Comparison of ENCODE assay signal across 6 cellular contexts in genomic region chr14:60099855-60100254, GRCh38. TPM values are rescaled to one million over a fixed set of nuclear protein-coding genes. Genes with fewer than 3 reads are reported as not detected.
DNase-seq lines count a peak whose midpoint lies in the region; ATAC-seq lines count a peak whose summit lies in the region.
"Not testable (repeated sequence)": the region's sequence is repeated elsewhere in the genome, so short reads cannot be mapped to it uniquely, and the experiment has no call there.

No MANE protein-coding gene starts in this region.

- H3K4me3 Mint-ChIP-seq in T-helper 2 cell treated with Interferon-gamma antibody and Interleukin-4, amounts not matched to agents 5 μg/mL and 100 μg/mL, for 36 hours = peak overlapping the region; percentile 50
- peak overlapping the region; percentile 38 for H3K4me3 Mint-ChIP-seq in activated CD8-positive, alpha-beta T cell treated with anti-CD3 and anti-CD28 coated beads, Interleukin-2, amount 10 ng/mL, durations not matched to agents 7 days and 5 days
- not testable (repeated sequence) for H3K4me3 Mint-ChIP-seq in activated naive CD8-positive, alpha-beta T cell treated with anti-CD3 and anti-CD28 coated beads, Interleukin-2, amount 50 U/mL, for 24 hours
- H3K4me3 Mint-ChIP-seq in immature natural killer cell = peak overlapping the region; percentile 67 to 80 (median 70)
- peak overlapping the region; percentile 67 for H3K4me3 Mint-ChIP-seq in natural killer cell treated with Interleukin-12 subunit alpha and Interleukin-12 subunit beta and Interleukin-15 and Interleukin-18, amount 100 ng/mL, for 72 hours

- not testable (repeated sequence) for H3K27ac Mint-ChIP-seq in T-helper 2 cell treated with Interferon-gamma antibody and Interleukin-4, amounts not matched to agents 5 μg/mL and 100 μg/mL, for 36 hours; activated CD8-positive, alpha-beta T cell treated with anti-CD3 and anti-CD28 coated beads, Interleukin-2, amount 10 ng/mL, durations not matched to agents 7 days and 5 days
- H3K27ac Mint-ChIP-seq in activated naive CD8-positive, alpha-beta T cell treated with anti-CD3 and anti-CD28 coated beads, Interleukin-2, amount 50 U/mL, for 24 hours = peak overlapping the region; percentile 30
- peak overlapping the region; percentile 88 to 99 (median 94) for H3K27ac Mint-ChIP-seq in immature natural killer cell
- H3K27ac Mint-ChIP-seq in natural killer cell treated with Interleukin-12 subunit alpha and Interleukin-12 subunit beta and Interleukin-15 and Interleukin-18, amount 100 ng/mL, for 72 hours = peak overlapping the region; percentile 41 to 95

- H3K9me3 Mint-ChIP-seq in T-helper 2 cell treated with Interferon-gamma antibody and Interleukin-4, amounts not matched to agents 5 μg/mL and 100 μg/mL, for 36 hours; activated CD8-positive, alpha-beta T cell treated with anti-CD3 and anti-CD28 coated beads, Interleukin-2, amount 10 ng/mL, durations not matched to agents 7 days and 5 days (ENCODE audit: insufficient read depth); activated naive CD8-positive, alpha-beta T cell treated with anti-CD3 and anti-CD28 coated beads, Interleukin-2, amount 50 U/mL, for 24 hours; immature natural killer cell; natural killer cell treated with Interleukin-12 subunit alpha and Interleukin-12 subunit beta and Interleukin-15 and Interleukin-18, amount 100 ng/mL, for 72 hours: not testable (repeated sequence)

- POLR2A ChIA-PET in activated CD8-positive, alpha-beta T cell treated with anti-CD3 and anti-CD28 coated beads, Interleukin-2, amount 10 ng/mL, durations not matched to agents 7 days and 5 days (lab: Charles Lee) = interaction anchor here (1.0 kb wide), 1 partner anchor 8 kb away, joined by 3 read pairs; the partner anchor contains the start of gene PCNX4

- not testable (repeated sequence) for H3K27me3 Mint-ChIP-seq in T-helper 2 cell treated with Interferon-gamma antibody and Interleukin-4, amounts not matched to agents 5 μg/mL and 100 μg/mL, for 36 hours (ENCODE audit: low read depth); activated CD8-positive, alpha-beta T cell treated with anti-CD3 and anti-CD28 coated beads, Interleukin-2, amount 10 ng/mL, durations not matched to agents 7 days and 5 days (ENCODE audit: low read depth); activated naive CD8-positive, alpha-beta T cell treated with anti-CD3 and anti-CD28 coated beads, Interleukin-2, amount 50 U/mL, for 24 hours; immature natural killer cell (ENCODE audit: low read depth in 3 of 3); natural killer cell treated with Interleukin-12 subunit alpha and Interleukin-12 subunit beta and Interleukin-15 and Interleukin-18, amount 100 ng/mL, for 72 hours

- H3K9me3 ChIP-seq in KOPT-K1 (ENCODE audit: insufficient read depth, low read length, poor library complexity, severe bottlenecking) = not testable (repeated sequence)

- H3K36me3 Mint-ChIP-seq in T-helper 2 cell treated with Interferon-gamma antibody and Interleukin-4, amounts not matched to agents 5 μg/mL and 100 μg/mL, for 36 hours (ENCODE audit: low read depth) = peaks cover 35% of the 10 kb centered on the region
- H3K36me3 Mint-ChIP-seq in activated CD8-positive, alpha-beta T cell treated with anti-CD3 and anti-CD28 coated beads, Interleukin-2, amount 10 ng/mL, durations not matched to agents 7 days and 5 days (ENCODE audit: low read depth) = peaks cover 54% of the 10 kb centered on the region
- peaks cover 36% of the 10 kb centered on the region for H3K36me3 Mint-ChIP-seq in activated naive CD8-positive, alpha-beta T cell treated with anti-CD3 and anti-CD28 coated beads, Interleukin-2, amount 50 U/mL, for 24 hours (ENCODE audit: low read depth)
- H3K36me3 Mint-ChIP-seq in immature natural killer cell = peaks cover 7 to 11% (median 10%) of the 10 kb centered on the region in 3 donors
- not testable (repeated sequence) for H3K36me3 Mint-ChIP-seq in natural killer cell treated with Interleukin-12 subunit alpha and Interleukin-12 subunit beta and Interleukin-15 and Interleukin-18, amount 100 ng/mL, for 72 hours

- H3K27ac ChIP-seq in KOPT-K1 (ENCODE audit: low read depth, low read length, poor library complexity, severe bottlenecking) = peak overlapping the region; percentile 74

- ATAC-seq in activated CD8-positive, alpha-beta T cell treated with anti-CD3 and anti-CD28 coated beads, Interleukin-2, amount 10 ng/mL, durations not matched to agents 7 days and 5 days; activated naive CD8-positive, alpha-beta T cell treated with anti-CD3 and anti-CD28 coated beads, Interleukin-2, amount 50 U/mL, for 24 hours; natural killer cell treated with Interleukin-12 subunit alpha and Interleukin-12 subunit beta and Interleukin-15 and Interleukin-18, amount 100 ng/mL, for 72 hours: not testable (repeated sequence)

- peaks cover 43% of the 10 kb centered on the region for H3K36me3 ChIP-seq in KOPT-K1 (ENCODE audit: insufficient read depth, low read length)

- CTCF ChIA-PET in activated CD8-positive, alpha-beta T cell treated with anti-CD3 and anti-CD28 coated beads, Interleukin-2, amount 10 ng/mL, durations not matched to agents 7 days and 5 days (lab: Charles Lee) = interaction anchor here (0.6 to 1.6 kb wide), 2 partner anchors 19 to 20 kb away, joined by 3 read pairs; no protein-coding TSS in a partner anchor

- H3K4me1 Mint-ChIP-seq in T-helper 2 cell treated with Interferon-gamma antibody and Interleukin-4, amounts not matched to agents 5 μg/mL and 100 μg/mL, for 36 hours (ENCODE audit: low read depth) = peaks cover 34% of the 10 kb centered on the region
- H3K4me1 Mint-ChIP-seq in activated CD8-positive, alpha-beta T cell treated with anti-CD3 and anti-CD28 coated beads, Interleukin-2, amount 10 ng/mL, durations not matched to agents 7 days and 5 days (ENCODE audit: low read depth) = peaks cover 32% of the 10 kb centered on the region
- H3K4me1 Mint-ChIP-seq in activated naive CD8-positive, alpha-beta T cell treated with anti-CD3 and anti-CD28 coated beads, Interleukin-2, amount 50 U/mL, for 24 hours = peaks cover 47% of the 10 kb centered on the region
- H3K4me1 Mint-ChIP-seq in immature natural killer cell = peaks cover 55 to 90% of the 10 kb centered on the region in 2 donors
- H3K4me1 Mint-ChIP-seq in natural killer cell treated with Interleukin-12 subunit alpha and Interleukin-12 subunit beta and Interleukin-15 and Interleukin-18, amount 100 ng/mL, for 72 hours (ENCODE audit: low read depth in 2 of 2) = peaks cover 29 to 39% of the 10 kb centered on the region in 2 donors

- not testable (repeated sequence) for DNase-seq in T-helper 2 cell treated with Interferon-gamma antibody and Interleukin-4, amounts not matched to agents 5 μg/mL and 100 μg/mL, for 36 hours (ENCODE audit: low spot score); activated CD8-positive, alpha-beta T cell treated with anti-CD3 and anti-CD28 coated beads, Interleukin-2, amount 10 ng/mL, durations not matched to agents 7 days and 5 days; activated naive CD8-positive, alpha-beta T cell treated with anti-CD3 and anti-CD28 coated beads, Interleukin-2, amount 50 U/mL, for 24 hours; natural killer cell treated with Interleukin-12 subunit alpha and Interleukin-12 subunit beta and Interleukin-15 and Interleukin-18, amount 100 ng/mL, for 72 hours (ENCODE audit: low spot score)
- peak; percentile 10 to 31 (median 22) for DNase-seq in immature natural killer cell

RNA-seq across cellular contexts. Expression of gene PCNX4, which starts 8.1 kb away (rescaled TPM):
- 10 to 100 TPM; 35.4 to 36.6 TPM for total RNA-seq in activated CD8-positive, alpha-beta T cell treated with anti-CD3 and anti-CD28 coated beads, Interleukin-2, amount 10 ng/mL, durations not matched to agents 7 days and 5 days
- 10 to 100 TPM; 14.1 to 33.5 (median 31.9) TPM for polyA plus RNA-seq in immature natural killer cell
- 10 to 100 TPM; 58.8 to 76.3 TPM for total RNA-seq in natural killer cell treated with Interleukin-12 subunit alpha and Interleukin-12 subunit beta and Interleukin-15 and Interleukin-18, amount 100 ng/mL, for 72 hours
